In the genomic region with DNA sequence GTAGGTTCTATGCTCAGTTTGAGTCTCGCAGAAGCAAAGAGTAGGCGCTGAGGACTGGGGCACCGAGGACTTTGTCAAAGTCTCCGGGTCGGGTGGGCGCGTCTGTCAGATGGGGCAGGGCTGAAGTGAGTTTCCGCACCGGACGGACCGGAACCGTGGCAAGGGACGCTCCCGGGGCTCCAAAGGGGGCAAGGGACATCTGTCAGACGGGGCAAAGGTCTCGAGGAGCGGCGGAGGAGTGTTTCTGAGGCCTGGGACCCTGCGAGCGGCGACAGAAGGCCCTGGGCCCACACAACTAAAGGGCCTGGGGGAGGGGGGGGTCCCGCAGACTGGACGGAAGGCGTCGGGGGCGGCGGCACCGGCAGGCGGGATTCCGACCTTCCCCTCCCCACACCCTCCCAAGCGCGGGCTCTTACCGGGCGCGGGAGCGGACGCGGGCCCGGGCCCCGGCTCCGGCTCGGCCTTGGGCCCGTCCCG, we compare ENCODE assay signal across 8 cellular contexts. TPM values are rescaled to one million over a fixed set of nuclear protein-coding genes. Genes with fewer than 3 reads are reported as not detected.
DNase-seq lines count a peak whose midpoint lies in the region; ATAC-seq, FAIRE-seq and TF ChIP-seq lines count a peak whose summit lies in the region.

No MANE protein-coding gene starts in this region.

- 0 to 1% (median 1%) methylated on average over 22 to 44 of the region's 44 CpGs for WGBS in ovary, 3 donors

- no peak for FAIRE-seq in urothelium cell line (lab: Jason Lieb, UNC)

- H3K9ac ChIP-seq in SU-DHL-6 (ENCODE audit: low read length), result peak overlapping the region; percentile 97

- H3K27me3 ChIP-seq in left ventricle myocardium inferior (ENCODE audit: low read depth) (no peaks in the 10 kb centered on the region), SU-DHL-6 (ENCODE audit: low read length) (no peaks in the 10 kb centered on the region), ovary (no peaks in the 10 kb centered on the region)

- H3K36me3 ChIP-seq in left ventricle myocardium inferior (peaks cover 19% of the 10 kb centered on the region), SU-DHL-6 (ENCODE audit: low read length) (no peaks in the 10 kb centered on the region), ovary (no peaks in the 10 kb centered on the region)

- no peak for TF ChIP-seq POLR2A in ovary (IDR thresholded peaks at IDR 0.05)

- TF ChIP-seq CTCF in left ventricle myocardium inferior (IDR thresholded peaks at IDR 0.05; ENCODE audit: borderline replicate concordance), result no peak
- no peak for TF ChIP-seq CTCF in SU-DHL-6 (IDR thresholded peaks at IDR 0.05; ENCODE audit: insufficient read depth, low read length, poor library complexity, severe bottlenecking)
- TF ChIP-seq CTCF in epithelial cell of proximal tubule (conservative IDR thresholded peaks at IDR 0.05; ENCODE audit: low read depth, low read length), result no peak
- TF ChIP-seq CTCF in ovary (IDR thresholded peaks at IDR 0.05), result no peak

- no peak for TF ChIP-seq EP300 in ovary (IDR thresholded peaks at IDR 0.05)

- peak overlapping the region; percentile 72 for H3K4me2 ChIP-seq in SU-DHL-6 (ENCODE audit: low read depth, low read length, poor library complexity, severe bottlenecking)

- H3K27ac ChIP-seq in left ventricle myocardium inferior (replicated peaks), result peak overlapping the region; percentile 74
- peak overlapping the region; percentile 48 for H3K27ac ChIP-seq in SU-DHL-6 (ENCODE audit: low read depth, low read length)
- H3K27ac ChIP-seq in ovary, result peak overlapping the region; percentile 25 to 45

- H3K4me1 ChIP-seq in left ventricle myocardium inferior (peaks cover 53% of the 10 kb centered on the region), ovary (ENCODE audit: insufficient read depth) (peaks cover 13% of the 10 kb centered on the region)

- no peak for ATAC-seq in Right ventricle myocardium inferior
- ATAC-seq in GM19023 (IDR thresholded peaks at IDR 0.05; ENCODE audit: unreplicated experiment), result no peak

- H2AFZ ChIP-seq in SU-DHL-6 (ENCODE audit: low read depth, low read length, severe bottlenecking), result peak overlapping the region; percentile 47

- H3K9me2 ChIP-seq in SU-DHL-6 (replicated peaks; ENCODE audit: insufficient read depth, low read length), result no peaks in the 10 kb centered on the region

- no peaks in the 10 kb centered on the region; the same call in 1 of the 2 replicates for H4K20me1 ChIP-seq in SU-DHL-6 (ENCODE audit: low read depth, low read length)

- H3K9me3 ChIP-seq in left ventricle myocardium inferior (replicated peaks), result no peaks in the 10 kb centered on the region
- no peaks in the 10 kb centered on the region for H3K9me3 ChIP-seq in SU-DHL-6 (ENCODE audit: insufficient read depth, low read length)
- no peaks in the 10 kb centered on the region for H3K9me3 ChIP-seq in ovary

- peaks cover 40% of the 10 kb centered on the region for H3K79me2 ChIP-seq in SU-DHL-6 (ENCODE audit: insufficient read depth, low read length)

- H3K4me3 ChIP-seq in left ventricle myocardium inferior (peak overlapping the region; percentile 95), SU-DHL-6 (ENCODE audit: insufficient read depth, low read length, poor library complexity, severe bottlenecking) (peak overlapping the region; percentile 75), epithelial cell of proximal tubule (ENCODE audit: low read depth, low read length) (peak overlapping the region; percentile 92), ovary (peak overlapping the region; percentile 88)

- no peaks in the 10 kb centered on the region for H3F3A ChIP-seq in SU-DHL-6 (ENCODE audit: insufficient read depth)

- intact Hi-C loops in left ventricle myocardium inferior (cut with micrococcal nuclease) (no loop called here), Right ventricle myocardium inferior (cut with DNase I) (loop anchor here (1.0 to 5.0 kb wide), 2 partner anchors 13 to 55 kb away; partner anchors contain the start of gene AKAP8), ovary (cut with DNase I) (loop anchor here in 1 of 4 donors (10.0 kb wide), 1 partner anchor 57 kb away; the partner anchor contains the start of gene AKAP8)

- no peak for DNase-seq in left ventricle myocardium inferior
- DNase-seq in Right ventricle myocardium inferior (ENCODE audit: missing footprints), result no peak
- no peak for DNase-seq in epithelial cell of proximal tubule (ENCODE audit: low read depth)
- no peak for DNase-seq in ovary
- DNase-seq in NCI-H2081 (lab: John Stamatoyannopoulos, UW), result no peak
- DNase-seq in urothelium cell line (ENCODE audit: low spot score), result no peak

RNA-seq across cellular contexts. Expression of gene AKAP8L, which starts 13.3 kb away (rescaled TPM):
- 74.5 TPM for total RNA-seq in left ventricle myocardium inferior
- total RNA-seq in Right ventricle myocardium inferior, result 76.7 TPM
- total RNA-seq in epithelial cell of proximal tubule, result 52.2 and 89.9 TPM in 2 replicates
- 100 to 1,000 TPM in 3 of 7 donors, 10 to 100 TPM in 4; 85.9 to 121 (median 93.2) TPM for total RNA-seq in ovary
- polyA plus RNA-seq in ovary, result 10 to 100 TPM; 70.3 to 78.5 TPM

RNA-seq across cellular contexts. Expression of gene WIZ, which starts 17.7 kb away (rescaled TPM):
- total RNA-seq in left ventricle myocardium inferior, result 25.3 TPM
- 31.3 TPM for total RNA-seq in Right ventricle myocardium inferior
- 19.9 and 32.5 TPM in 2 replicates for total RNA-seq in epithelial cell of proximal tubule
- total RNA-seq in ovary, result 10 to 100 TPM; 21.0 to 46.5 (median 41.7) TPM
- 10 to 100 TPM in 1 of 2 donors, 1 to 10 TPM in 1; 4.8 to 24.7 TPM for polyA plus RNA-seq in ovary

RNA-seq across cellular contexts. Expression of gene RASAL3, which starts 32.3 kb away (rescaled TPM):
- total RNA-seq in left ventricle myocardium inferior, result 1.5 TPM
- 2.3 TPM for total RNA-seq in Right ventricle myocardium inferior
- total RNA-seq in epithelial cell of proximal tubule, result not detected in 2 replicates
- 1 to 10 TPM in 5 of 7 donors, under 1 TPM in 2; 0.61 to 2.6 (median 1.4) TPM for total RNA-seq in ovary
- polyA plus RNA-seq in ovary, result 1 to 10 TPM in 1 of 2 donors, under 1 TPM in 1; 0.63 to 1.5 TPM

RNA-seq across cellular contexts. Expression of gene PGLYRP2, which starts 47.2 kb away (rescaled TPM):
- total RNA-seq in left ventricle myocardium inferior, result not detected
- not detected for total RNA-seq in Right ventricle myocardium inferior
- not detected in 2 replicates for total RNA-seq in epithelial cell of proximal tubule
- total RNA-seq in ovary, result under 1 TPM in 1 of 7 donors, not detected in 6; 0.28 TPM
- not detected for polyA plus RNA-seq in ovary

RNA-seq across cellular contexts. Expression of gene AKAP8, which starts 52.5 kb away (rescaled TPM):
- total RNA-seq in left ventricle myocardium inferior (21.8 TPM), Right ventricle myocardium inferior (19.8 TPM), epithelial cell of proximal tubule (14.1 and 23.8 TPM in 2 replicates), ovary (10 to 100 TPM; 19.1 to 53.3 (median 46.4) TPM)
- polyA plus RNA-seq in ovary, result 10 to 100 TPM; 13.6 to 21.6 TPM
